Comparison of ENCODE assay signal across 1 cellular context in the genomic region with DNA sequence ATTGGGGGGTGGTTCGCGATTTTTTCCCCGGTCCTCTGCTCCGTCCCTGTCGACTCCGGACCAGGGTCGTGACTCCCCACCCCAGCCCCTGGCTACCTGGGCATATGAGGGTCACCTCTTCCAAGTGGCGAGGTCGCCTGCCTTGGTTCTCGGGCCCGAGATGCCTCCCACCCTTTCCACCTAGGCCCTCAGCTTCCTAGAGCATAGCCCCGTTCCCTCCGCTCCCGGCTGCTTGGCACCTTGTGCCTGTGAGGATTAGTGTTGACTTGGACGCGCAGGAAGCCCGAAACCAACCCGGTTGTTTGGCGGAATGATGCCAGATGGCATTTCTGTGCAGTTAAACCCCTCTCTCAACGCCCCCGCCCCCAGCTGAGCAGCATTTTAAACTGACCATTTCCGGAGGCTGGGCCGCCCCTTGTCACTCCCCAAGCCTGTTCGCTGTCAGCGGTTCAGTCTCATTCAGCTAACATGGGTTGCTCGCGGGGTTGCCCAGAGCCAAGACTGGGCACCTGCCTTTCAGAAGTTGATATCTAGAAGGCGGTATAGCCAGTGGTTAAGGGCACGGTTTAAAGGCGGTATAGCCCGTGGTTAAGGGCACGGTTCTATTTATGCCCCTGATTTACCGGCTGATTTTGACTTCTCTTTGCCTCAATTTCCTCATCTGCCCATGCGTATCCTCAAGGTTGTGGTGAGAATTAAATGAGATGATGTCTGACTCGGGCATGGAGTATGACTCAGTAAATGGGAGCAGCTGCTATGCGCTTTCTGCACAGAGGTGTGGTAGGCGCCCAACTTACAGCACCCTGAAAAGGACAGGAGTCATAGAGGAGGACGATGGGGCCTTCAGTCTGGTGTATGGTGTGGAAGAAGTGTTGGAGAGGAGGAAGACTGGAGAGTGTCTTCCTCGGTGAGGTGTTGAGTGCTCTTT.
TF ChIP-seq lines count a peak whose summit lies in the region.

No MANE protein-coding gene starts in this region.

TF ChIP-seq in HepG2, 621 proteins besides CTCF, POLR2A, EP300 and RAD21 (continued from another document and continues in another):
- TF ChIP-seq, protein P1, sequence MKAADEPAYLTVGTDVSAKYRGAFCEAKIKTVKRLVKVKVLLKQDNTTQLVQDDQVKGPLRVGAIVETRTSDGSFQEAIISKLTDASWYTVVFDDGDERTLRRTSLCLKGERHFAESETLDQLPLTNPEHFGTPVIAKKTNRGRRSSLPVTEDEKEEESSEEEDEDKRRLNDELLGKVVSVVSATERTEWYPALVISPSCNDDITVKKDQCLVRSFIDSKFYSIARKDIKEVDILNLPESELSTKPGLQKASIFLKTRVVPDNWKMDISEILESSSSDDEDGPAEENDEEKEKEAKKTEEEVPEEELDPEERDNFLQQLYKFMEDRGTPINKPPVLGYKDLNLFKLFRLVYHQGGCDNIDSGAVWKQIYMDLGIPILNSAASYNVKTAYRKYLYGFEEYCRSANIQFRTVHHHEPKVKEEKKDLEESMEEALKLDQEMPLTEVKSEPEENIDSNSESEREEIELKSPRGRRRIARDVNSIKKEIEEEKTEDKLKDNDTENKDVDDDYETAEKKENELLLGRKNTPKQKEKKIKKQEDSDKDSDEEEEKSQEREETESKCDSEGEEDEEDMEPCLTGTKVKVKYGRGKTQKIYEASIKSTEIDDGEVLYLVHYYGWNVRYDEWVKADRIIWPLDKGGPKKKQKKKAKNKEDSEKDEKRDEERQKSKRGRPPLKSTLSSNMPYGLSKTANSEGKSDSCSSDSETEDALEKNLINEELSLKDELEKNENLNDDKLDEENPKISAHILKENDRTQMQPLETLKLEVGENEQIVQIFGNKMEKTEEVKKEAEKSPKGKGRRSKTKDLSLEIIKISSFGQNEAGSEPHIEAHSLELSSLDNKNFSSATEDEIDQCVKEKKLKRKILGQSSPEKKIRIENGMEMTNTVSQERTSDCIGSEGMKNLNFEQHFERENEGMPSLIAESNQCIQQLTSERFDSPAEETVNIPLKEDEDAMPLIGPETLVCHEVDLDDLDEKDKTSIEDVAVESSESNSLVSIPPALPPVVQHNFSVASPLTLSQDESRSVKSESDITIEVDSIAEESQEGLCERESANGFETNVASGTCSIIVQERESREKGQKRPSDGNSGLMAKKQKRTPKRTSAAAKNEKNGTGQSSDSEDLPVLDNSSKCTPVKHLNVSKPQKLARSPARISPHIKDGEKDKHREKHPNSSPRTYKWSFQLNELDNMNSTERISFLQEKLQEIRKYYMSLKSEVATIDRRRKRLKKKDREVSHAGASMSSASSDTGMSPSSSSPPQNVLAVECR (CRISPR knock-in tag; IDR thresholded peaks at IDR 0.05; ENCODE audit: borderline replicate concordance): peak; percentile 79
- TF ChIP-seq HDAC6 (IDR thresholded peaks at IDR 0.05; ENCODE audit: low read depth, low read length) (no peak), RBFOX2 (IDR thresholded peaks at IDR 0.05; ENCODE audit: low read depth, low read length) (peak; percentile 46; the same call in 1 of the 2 replicates), CAMTA2 (CRISPR knock-in tag; IDR thresholded peaks at IDR 0.05; ENCODE audit: borderline replicate concordance) (no peak), RXRA (CRISPR knock-in tag; IDR thresholded peaks at IDR 0.05) (no peak), DPF2 (CRISPR knock-in tag; IDR thresholded peaks at IDR 0.05; ENCODE audit: borderline replicate concordance, low read depth) (no peak), JUND (CRISPR knock-in tag; IDR thresholded peaks at IDR 0.05) (no peak), PHF21A (CRISPR knock-in tag; IDR thresholded peaks at IDR 0.05) (0 out of 2 replicates have a peak, but pooled peaks have one; percentile 35), ZBTB34 (CRISPR knock-in tag; IDR thresholded peaks at IDR 0.05) (no peak), AGO1 (IDR thresholded peaks at IDR 0.05; ENCODE audit: low read depth, low read length, poor library complexity, severe bottlenecking) (no peak), ONECUT2 (CRISPR knock-in tag; IDR thresholded peaks at IDR 0.05) (no peak), ZNF572 (CRISPR knock-in tag; IDR thresholded peaks at IDR 0.05) (peak; percentile 25; the same call in 1 of the 2 replicates), SRY (CRISPR knock-in tag; IDR thresholded peaks at IDR 0.05) (0 out of 2 replicates have a peak, but pooled peaks have one; percentile 47), ZNF749 (CRISPR knock-in tag; IDR thresholded peaks at IDR 0.05; ENCODE audit: borderline replicate concordance) (0 out of 2 replicates have a peak, but pooled peaks have one; percentile 80), RCOR2 (CRISPR knock-in tag; IDR thresholded peaks at IDR 0.05) (no peak), HNRNPK (IDR thresholded peaks at IDR 0.05; ENCODE audit: low read depth, low read length, poor library complexity, severe bottlenecking) (no peak), NONO (IDR thresholded peaks at IDR 0.05) (no peak), NONO (CRISPR knock-in tag; conservative IDR thresholded peaks at IDR 0.05) (no peak), ZNF776 (CRISPR knock-in tag; IDR thresholded peaks at IDR 0.05) (peak; percentile 54; the same call in 1 of the 2 replicates), SPEN (CRISPR knock-in tag; IDR thresholded peaks at IDR 0.05; ENCODE audit: low read depth) (0 out of 2 replicates have a peak, but pooled peaks have one; percentile 12), CEBPB (IDR thresholded peaks at IDR 0.05; ENCODE audit: borderline replicate concordance, low read depth, low read length) (no peak), MAF1 (CRISPR knock-in tag; IDR thresholded peaks at IDR 0.05; ENCODE audit: borderline replicate concordance) (0 out of 2 replicates have a peak, but pooled peaks have one; percentile 46), GZF1 (CRISPR knock-in tag; IDR thresholded peaks at IDR 0.05) (no peak), POLR2AphosphoS5 (IDR thresholded peaks at IDR 0.05; ENCODE audit: low read depth, low read length) (0 out of 2 replicates have a peak, but pooled peaks have one; percentile 4), ZNF430 (CRISPR knock-in tag; IDR thresholded peaks at IDR 0.05) (0 out of 2 replicates have a peak, but pooled peaks have one; percentile 30), IRF9 (CRISPR knock-in tag; IDR thresholded peaks at IDR 0.05; ENCODE audit: borderline replicate concordance) (no peak), REL (CRISPR knock-in tag; conservative IDR thresholded peaks at IDR 0.05) (0 out of 2 replicates have a peak, but pooled peaks have one; percentile 21), RFXANK (CRISPR knock-in tag; IDR thresholded peaks at IDR 0.05) (no peak), SUZ12 (IDR thresholded peaks at IDR 0.05; ENCODE audit: low read depth, low read length) (no peak), GFI1 (CRISPR knock-in tag; IDR thresholded peaks at IDR 0.05; ENCODE audit: borderline replicate concordance) (no peak), NFATC3 (CRISPR knock-in tag; IDR thresholded peaks at IDR 0.05) (no peak), SMAD3 (CRISPR knock-in tag; IDR thresholded peaks at IDR 0.05) (no peak), SP4 (CRISPR knock-in tag; IDR thresholded peaks at IDR 0.05) (0 out of 2 replicates have a peak, but pooled peaks have one; percentile 6), ZNF724P (CRISPR knock-in tag; IDR thresholded peaks at IDR 0.05; ENCODE audit: borderline replicate concordance) (no peak)
- TF ChIP-seq, protein P2, sequence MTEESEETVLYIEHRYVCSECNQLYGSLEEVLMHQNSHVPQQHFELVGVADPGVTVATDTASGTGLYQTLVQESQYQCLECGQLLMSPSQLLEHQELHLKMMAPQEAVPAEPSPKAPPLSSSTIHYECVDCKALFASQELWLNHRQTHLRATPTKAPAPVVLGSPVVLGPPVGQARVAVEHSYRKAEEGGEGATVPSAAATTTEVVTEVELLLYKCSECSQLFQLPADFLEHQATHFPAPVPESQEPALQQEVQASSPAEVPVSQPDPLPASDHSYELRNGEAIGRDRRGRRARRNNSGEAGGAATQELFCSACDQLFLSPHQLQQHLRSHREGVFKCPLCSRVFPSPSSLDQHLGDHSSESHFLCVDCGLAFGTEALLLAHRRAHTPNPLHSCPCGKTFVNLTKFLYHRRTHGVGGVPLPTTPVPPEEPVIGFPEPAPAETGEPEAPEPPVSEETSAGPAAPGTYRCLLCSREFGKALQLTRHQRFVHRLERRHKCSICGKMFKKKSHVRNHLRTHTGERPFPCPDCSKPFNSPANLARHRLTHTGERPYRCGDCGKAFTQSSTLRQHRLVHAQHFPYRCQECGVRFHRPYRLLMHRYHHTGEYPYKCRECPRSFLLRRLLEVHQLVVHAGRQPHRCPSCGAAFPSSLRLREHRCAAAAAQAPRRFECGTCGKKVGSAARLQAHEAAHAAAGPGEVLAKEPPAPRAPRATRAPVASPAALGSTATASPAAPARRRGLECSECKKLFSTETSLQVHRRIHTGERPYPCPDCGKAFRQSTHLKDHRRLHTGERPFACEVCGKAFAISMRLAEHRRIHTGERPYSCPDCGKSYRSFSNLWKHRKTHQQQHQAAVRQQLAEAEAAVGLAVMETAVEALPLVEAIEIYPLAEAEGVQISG (CRISPR knock-in tag; IDR thresholded peaks at IDR 0.05): peak; percentile 10; the same call in 1 of the 2 replicates
- TF ChIP-seq, protein P3, sequence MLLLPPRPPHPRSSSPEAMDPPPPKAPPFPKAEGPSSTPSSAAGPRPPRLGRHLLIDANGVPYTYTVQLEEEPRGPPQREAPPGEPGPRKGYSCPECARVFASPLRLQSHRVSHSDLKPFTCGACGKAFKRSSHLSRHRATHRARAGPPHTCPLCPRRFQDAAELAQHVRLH (CRISPR knock-in tag; IDR thresholded peaks at IDR 0.05; ENCODE audit: borderline replicate concordance, low read depth): 0 out of 2 replicates have a peak, but pooled peaks have one; percentile 7
- TF ChIP-seq, protein P4, sequence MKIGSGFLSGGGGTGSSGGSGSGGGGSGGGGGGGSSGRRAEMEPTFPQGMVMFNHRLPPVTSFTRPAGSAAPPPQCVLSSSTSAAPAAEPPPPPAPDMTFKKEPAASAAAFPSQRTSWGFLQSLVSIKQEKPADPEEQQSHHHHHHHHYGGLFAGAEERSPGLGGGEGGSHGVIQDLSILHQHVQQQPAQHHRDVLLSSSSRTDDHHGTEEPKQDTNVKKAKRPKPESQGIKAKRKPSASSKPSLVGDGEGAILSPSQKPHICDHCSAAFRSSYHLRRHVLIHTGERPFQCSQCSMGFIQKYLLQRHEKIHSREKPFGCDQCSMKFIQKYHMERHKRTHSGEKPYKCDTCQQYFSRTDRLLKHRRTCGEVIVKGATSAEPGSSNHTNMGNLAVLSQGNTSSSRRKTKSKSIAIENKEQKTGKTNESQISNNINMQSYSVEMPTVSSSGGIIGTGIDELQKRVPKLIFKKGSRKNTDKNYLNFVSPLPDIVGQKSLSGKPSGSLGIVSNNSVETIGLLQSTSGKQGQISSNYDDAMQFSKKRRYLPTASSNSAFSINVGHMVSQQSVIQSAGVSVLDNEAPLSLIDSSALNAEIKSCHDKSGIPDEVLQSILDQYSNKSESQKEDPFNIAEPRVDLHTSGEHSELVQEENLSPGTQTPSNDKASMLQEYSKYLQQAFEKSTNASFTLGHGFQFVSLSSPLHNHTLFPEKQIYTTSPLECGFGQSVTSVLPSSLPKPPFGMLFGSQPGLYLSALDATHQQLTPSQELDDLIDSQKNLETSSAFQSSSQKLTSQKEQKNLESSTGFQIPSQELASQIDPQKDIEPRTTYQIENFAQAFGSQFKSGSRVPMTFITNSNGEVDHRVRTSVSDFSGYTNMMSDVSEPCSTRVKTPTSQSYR (CRISPR knock-in tag; IDR thresholded peaks at IDR 0.05; ENCODE audit: borderline replicate concordance): no peak
- TF ChIP-seq, protein P5, sequence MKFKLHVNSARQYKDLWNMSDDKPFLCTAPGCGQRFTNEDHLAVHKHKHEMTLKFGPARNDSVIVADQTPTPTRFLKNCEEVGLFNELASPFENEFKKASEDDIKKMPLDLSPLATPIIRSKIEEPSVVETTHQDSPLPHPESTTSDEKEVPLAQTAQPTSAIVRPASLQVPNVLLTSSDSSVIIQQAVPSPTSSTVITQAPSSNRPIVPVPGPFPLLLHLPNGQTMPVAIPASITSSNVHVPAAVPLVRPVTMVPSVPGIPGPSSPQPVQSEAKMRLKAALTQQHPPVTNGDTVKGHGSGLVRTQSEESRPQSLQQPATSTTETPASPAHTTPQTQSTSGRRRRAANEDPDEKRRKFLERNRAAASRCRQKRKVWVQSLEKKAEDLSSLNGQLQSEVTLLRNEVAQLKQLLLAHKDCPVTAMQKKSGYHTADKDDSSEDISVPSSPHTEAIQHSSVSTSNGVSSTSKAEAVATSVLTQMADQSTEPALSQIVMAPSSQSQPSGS (CRISPR knock-in tag; IDR thresholded peaks at IDR 0.05): no peak
- TF ChIP-seq, protein P6, sequence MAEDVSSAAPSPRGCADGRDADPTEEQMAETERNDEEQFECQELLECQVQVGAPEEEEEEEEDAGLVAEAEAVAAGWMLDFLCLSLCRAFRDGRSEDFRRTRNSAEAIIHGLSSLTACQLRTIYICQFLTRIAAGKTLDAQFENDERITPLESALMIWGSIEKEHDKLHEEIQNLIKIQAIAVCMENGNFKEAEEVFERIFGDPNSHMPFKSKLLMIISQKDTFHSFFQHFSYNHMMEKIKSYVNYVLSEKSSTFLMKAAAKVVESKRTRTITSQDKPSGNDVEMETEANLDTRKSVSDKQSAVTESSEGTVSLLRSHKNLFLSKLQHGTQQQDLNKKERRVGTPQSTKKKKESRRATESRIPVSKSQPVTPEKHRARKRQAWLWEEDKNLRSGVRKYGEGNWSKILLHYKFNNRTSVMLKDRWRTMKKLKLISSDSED (CRISPR knock-in tag; IDR thresholded peaks at IDR 0.05): 0 out of 2 replicates have a peak, but pooled peaks have one; percentile 55
